ENCODE assay signal across 18 cellular contexts in the genomic region with DNA sequence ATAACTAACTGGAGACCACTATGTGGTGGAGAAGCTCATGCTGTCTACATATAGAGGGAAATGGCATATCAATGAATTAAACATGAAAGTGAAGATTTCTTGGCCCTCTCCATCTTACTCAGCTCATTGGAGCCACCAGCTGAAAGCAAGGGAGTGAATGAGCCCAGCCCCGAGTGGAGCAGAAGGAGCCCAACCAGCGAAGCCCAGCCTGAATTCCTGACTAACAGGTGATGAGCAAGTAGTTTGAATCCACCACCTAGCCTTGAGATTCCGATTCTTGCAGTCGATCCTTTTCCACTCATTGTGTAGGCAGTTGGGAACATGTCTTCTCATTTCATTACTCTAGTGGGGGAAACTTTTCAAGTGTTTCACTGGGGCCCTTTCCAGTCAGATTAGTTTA. TPM values are rescaled to one million over a fixed set of nuclear protein-coding genes. Genes with fewer than 3 reads are reported as not detected.
DNase-seq lines count a peak whose midpoint lies in the region; ATAC-seq and TF ChIP-seq lines count a peak whose summit lies in the region.
"Had no signal": no experiment of that assay in that cellular context is flagged by ENCODE, and none has a peak within 500 bp of the region (broad histone marks: within the 10 kb centered on the region; RNA-seq: fewer than 3 reads in every experiment).

No MANE protein-coding gene starts in this region.

- no peak for TF ChIP-seq POLR2A in gastroesophageal sphincter (IDR thresholded peaks at IDR 0.05)

- in situ Hi-C loops in GM13977 (cut with MboI; ENCODE audit: low pct_unique_long_range_greater_than_20kb, low sequenced_read_pairs, unreplicated experiment), result no loop called here

- H3K4me3 Mint-ChIP-seq in H9 (no peak overlapping the region), endodermal cell (no peak overlapping the region)
- H3K4me3 Mint-ChIP-seq: CD4-positive, CD25-positive, alpha-beta regulatory T cell; CD8-positive, alpha-beta memory T cell had no signal

- H3K4me1 Mint-ChIP-seq in H9 (peaks cover 30 to 47% of the 10 kb centered on the region in 2 experiments), endodermal cell (peaks cover 6% of the 10 kb centered on the region)
- H3K4me1 Mint-ChIP-seq: CD4-positive, CD25-positive, alpha-beta regulatory T cell; CD8-positive, alpha-beta memory T cell had no signal

- no peaks in the 10 kb centered on the region for H3K79me2 ChIP-seq in H9 (ENCODE audit: insufficient read depth, low read length)

- H3K79me1 ChIP-seq in H9 (ENCODE audit: insufficient read depth, low read depth, low read length, poor library complexity, severe bottlenecking) (no peaks in the 10 kb centered on the region), neuronal stem cell (ENCODE audit: low read depth, low read length) (no peaks in the 10 kb centered on the region)

- H3T11ph ChIP-seq in H9 (ENCODE audit: low read length), result no peak overlapping the region

- H3K36me3 Mint-ChIP-seq in H9 (ENCODE audit: insufficient read depth in 1 of 3, low read depth in 3 of 3) (no peaks in the 10 kb centered on the region; a peak in 1 of 7 replicates), endodermal cell (ENCODE audit: low read depth) (no peaks in the 10 kb centered on the region)
- H3K36me3 Mint-ChIP-seq: CD4-positive, CD25-positive, alpha-beta regulatory T cell; CD8-positive, alpha-beta memory T cell had no signal

- H3K9me3 Mint-ChIP-seq in H9 (no peaks in the 10 kb centered on the region), endodermal cell (no peaks in the 10 kb centered on the region)

- H4K91ac ChIP-seq in H9 (ENCODE audit: insufficient read length, low read depth, low read length) (no peak overlapping the region), neuronal stem cell (ENCODE audit: low read depth, low read length, poor library complexity) (no peak overlapping the region)

- H3K36me3 ChIP-seq in BLaER1 treated with 17β-estradiol and CSF1 and Interleukin-3, amounts not matched to agents 10 nM and 100 nM, result no peaks in the 10 kb centered on the region
- H3K36me3 ChIP-seq in endodermal cell (ENCODE audit: control insufficient read depth, insufficient read depth, low read length) (no peaks in the 10 kb centered on the region), neuronal stem cell (replicated peaks in 1 of 2; ENCODE audit: control insufficient read depth in 2 of 2, insufficient read depth in 2 of 2, low read length in 2 of 2) (no peaks in the 10 kb centered on the region), gastroesophageal sphincter (no peaks in the 10 kb centered on the region)
- H3K36me3 ChIP-seq: HAP-1 had no signal

- intact Hi-C loops in posterior cingulate gyrus (cut with DNase I), result no loop called here

- H2AK5ac ChIP-seq in H9 (ENCODE audit: insufficient read length, low read length) (no peak overlapping the region), neuronal stem cell (ENCODE audit: low read depth, low read length) (no peak overlapping the region)

- H4K5ac ChIP-seq in H9 (ENCODE audit: insufficient read length, low read depth, low read length), result no peak overlapping the region

- H2BK15ac ChIP-seq in H9 (ENCODE audit: low read depth, low read length), result no peak overlapping the region
- H2BK15ac ChIP-seq in neuronal stem cell (ENCODE audit: low read length), result no peak overlapping the region

- no peak overlapping the region for H3K4me3 ChIP-seq in BLaER1 treated with 17β-estradiol and CSF1 and Interleukin-3, amounts not matched to agents 10 nM and 100 nM
- H3K4me3 ChIP-seq in endodermal cell (ENCODE audit: low read length), result no peak overlapping the region
- no peak overlapping the region for H3K4me3 ChIP-seq in neuronal stem cell (ENCODE audit: low read length in 2 of 2)
- H3K4me3 ChIP-seq in gastroesophageal sphincter, result no peak overlapping the region
- H3K4me3 ChIP-seq: GM23248, HAP-1, K562 had no signal

- TF ChIP-seq CTCF in H9 (conservative IDR thresholded peaks at IDR 0.05) (no peak), endodermal cell (conservative IDR thresholded peaks at IDR 0.05) (no peak), gastroesophageal sphincter (IDR thresholded peaks at IDR 0.05) (no peak), GM13977 (IDR thresholded peaks at IDR 0.05; ENCODE audit: extremely low read depth, insufficient read depth, missing control alignments) (no peak)

- TF ChIP-seq EP300 in gastroesophageal sphincter (IDR thresholded peaks at IDR 0.05), result no peak

- no CpG with 5 or more reads among the region's 4 CpGs for WGBS in H9 (ENCODE audit: extremely low coverage, insufficient read length, low lambda C conversion rate)
- 86 to 93% methylated on average over 3 to 4 of the region's 4 CpGs for WGBS in endodermal cell (ENCODE audit: insufficient coverage in 1 of 2, insufficient read length in 1 of 2), 2 experiments
- no CpG with 5 or more reads among the region's 4 CpGs for WGBS in neuronal stem cell (ENCODE audit: extremely low coverage in 2 of 2, insufficient read length in 2 of 2, insufficient replicate concordance in 1 of 2), 2 donors
- 87% methylated on average over 4 of the region's 4 CpGs; no CpG with 5 or more reads in 1 of the 2 donors for WGBS in gastroesophageal sphincter (ENCODE audit: low coverage in 1 of 2), 2 donors

- no peak overlapping the region for H3K56ac ChIP-seq in H9 (ENCODE audit: insufficient read length, low read depth, low read length)

- no peaks in the 10 kb centered on the region for H3K23me2 ChIP-seq in H9 (ENCODE audit: insufficient read length, low read depth, low read length, poor library complexity, severe bottlenecking)

- no peak overlapping the region for H3K18ac ChIP-seq in H9 (ENCODE audit: insufficient read length, low read depth, low read length)
- no peak overlapping the region for H3K18ac ChIP-seq in neuronal stem cell (ENCODE audit: low read length)

- peaks cover 0 to 41% (median 25%) of the 10 kb centered on the region in 10 experiments; a peak in 15 of 20 replicates for H3K4me1 ChIP-seq in BLaER1 treated with 17β-estradiol and CSF1 and Interleukin-3, amounts not matched to agents 10 nM and 100 nM
- H3K4me1 ChIP-seq in H9 (ENCODE audit: insufficient read depth, low read length) (peaks cover 11% of the 10 kb centered on the region), endodermal cell (ENCODE audit: control insufficient read depth, insufficient read depth, low read length) (no peaks in the 10 kb centered on the region), neuronal stem cell (ENCODE audit: control insufficient read depth in 2 of 2, insufficient read depth in 1 of 2, low read depth in 1 of 2, low read length in 2 of 2) (peaks cover 4 to 11% of the 10 kb centered on the region in 2 donors), gastroesophageal sphincter (no peaks in the 10 kb centered on the region)
- H3K4me1 ChIP-seq: Caco-2, HAP-1 had no signal

- no peak overlapping the region for H3K9ac ChIP-seq in BLaER1 treated with 17β-estradiol and CSF1 and Interleukin-3, amounts not matched to agents 10 nM and 100 nM
- H3K9ac ChIP-seq in H9 (ENCODE audit: extremely low read depth, insufficient read length, low read length), result no peak overlapping the region
- H3K9ac ChIP-seq in endodermal cell (ENCODE audit: extremely low read depth, low read length, poor library complexity, severe bottlenecking), result no peak overlapping the region
- H3K9ac ChIP-seq in neuronal stem cell (ENCODE audit: low read depth, low read length, poor library complexity), result no peak overlapping the region
- H3K9ac ChIP-seq: GM23248 had no signal

- H3K4ac ChIP-seq in H9 (ENCODE audit: low read depth, low read length), result no peak overlapping the region
- H3K4ac ChIP-seq in neuronal stem cell (ENCODE audit: low read length), result no peak overlapping the region

- H2BK12ac ChIP-seq in H9 (ENCODE audit: insufficient read length, low read depth, low read length), result no peak overlapping the region
- no peak overlapping the region for H2BK12ac ChIP-seq in neuronal stem cell (ENCODE audit: low read length)

- H2BK120ac ChIP-seq in H9 (ENCODE audit: low read depth, low read length, poor library complexity, severe bottlenecking), result no peak overlapping the region
- no peak overlapping the region for H2BK120ac ChIP-seq in neuronal stem cell (ENCODE audit: low read depth, low read length)

- H3K4me2 ChIP-seq in BLaER1 treated with 17β-estradiol and CSF1 and Interleukin-3, amounts not matched to agents 10 nM and 100 nM, result peak overlapping the region in 8 of 11 experiments; percentile 5 to 71 (median 63); a peak in 15 of 22 replicates
- H3K4me2 ChIP-seq in H9 (ENCODE audit: insufficient read depth, insufficient read length, low read length) (no peak overlapping the region), neuronal stem cell (ENCODE audit: insufficient read depth, low read length, poor library complexity, severe bottlenecking) (no peak overlapping the region)

- H2BK5ac ChIP-seq in H9 (ENCODE audit: insufficient read length, low read length) (no peak overlapping the region), neuronal stem cell (ENCODE audit: low read length) (no peak overlapping the region)

- H2AFZ ChIP-seq in H9 (ENCODE audit: low read length) (no peak overlapping the region), neuronal stem cell (ENCODE audit: low read length) (peak overlapping the region; percentile 32)
- H2AFZ ChIP-seq: GM23248 had no signal

- no peak for ATAC-seq in gastroesophageal sphincter
- ATAC-seq: K562 had no signal

- H3K27me3 ChIP-seq in BLaER1 treated with 17β-estradiol and CSF1 and Interleukin-3, amounts not matched to agents 10 nM and 100 nM, result peaks cover 0 to 14% (median 9%) of the 10 kb centered on the region in 11 experiments; a peak in 8 of 22 replicates
- H3K27me3 ChIP-seq in H9 (ENCODE audit: insufficient read depth, low read length), result no peaks in the 10 kb centered on the region
- no peaks in the 10 kb centered on the region for H3K27me3 ChIP-seq in endodermal cell (ENCODE audit: control insufficient read depth, insufficient read depth, low read length, poor library complexity, severe bottlenecking)
- H3K27me3 ChIP-seq in neuronal stem cell (ENCODE audit: control insufficient read depth in 3 of 3, insufficient read depth in 3 of 3, low read depth in 1 of 3, low read length in 3 of 3), result no peaks in the 10 kb centered on the region
- H3K27me3 ChIP-seq in gastroesophageal sphincter, result no peaks in the 10 kb centered on the region

- H3K27me3 Mint-ChIP-seq in H9 (ENCODE audit: low read depth) (no peaks in the 10 kb centered on the region), endodermal cell (ENCODE audit: insufficient read depth) (no peaks in the 10 kb centered on the region)
- H3K27me3 Mint-ChIP-seq: CD4-positive, CD25-positive, alpha-beta regulatory T cell had no signal

- H2BK20ac ChIP-seq in H9 (ENCODE audit: low read depth, low read length, poor library complexity, severe bottlenecking), result no peak overlapping the region

- H4K8ac ChIP-seq in H9 (replicated peaks; ENCODE audit: insufficient read length, low read depth, low read length) (no peak overlapping the region), neuronal stem cell (ENCODE audit: low read depth, low read length) (no peak overlapping the region)

- H3K27ac Mint-ChIP-seq in H9 (no peak overlapping the region), endodermal cell (no peak overlapping the region)
- H3K27ac Mint-ChIP-seq: CD4-positive, CD25-positive, alpha-beta regulatory T cell; CD8-positive, alpha-beta memory T cell had no signal

- H3K23ac ChIP-seq in H9 (ENCODE audit: insufficient read length, low read depth, low read length), result no peak overlapping the region
- H3K23ac ChIP-seq in neuronal stem cell (ENCODE audit: low read depth, low read length, poor library complexity), result no peak overlapping the region

- no peaks in the 10 kb centered on the region; a peak in 1 of 22 replicates for H4K20me1 ChIP-seq in BLaER1 treated with 17β-estradiol and CSF1 and Interleukin-3, amounts not matched to agents 10 nM and 100 nM
- H4K20me1 ChIP-seq in H9 (ENCODE audit: control insufficient read depth, insufficient read depth, insufficient read length), result no peaks in the 10 kb centered on the region

- H3K27ac ChIP-seq in BLaER1 treated with 17β-estradiol and CSF1 and Interleukin-3, amounts not matched to agents 10 nM and 100 nM, result no peak overlapping the region
- H3K27ac ChIP-seq in H9 (ENCODE audit: insufficient read length, low read depth, low read length), result no peak overlapping the region
- H3K27ac ChIP-seq in endodermal cell (ENCODE audit: low read depth, low read length), result no peak overlapping the region
- no peak overlapping the region for H3K27ac ChIP-seq in neuronal stem cell (replicated peaks; ENCODE audit: low read length)
- no peak overlapping the region for H3K27ac ChIP-seq in gastroesophageal sphincter
- H3K27ac ChIP-seq: GM23248 had no signal

- H3K14ac ChIP-seq in H9 (ENCODE audit: insufficient read depth, low read length), result no peak overlapping the region
- H3K14ac ChIP-seq in neuronal stem cell (ENCODE audit: low read length), result no peak overlapping the region

- H3K9me3 ChIP-seq in BLaER1 treated with 17β-estradiol and CSF1 and Interleukin-3, amounts not matched to agents 10 nM and 100 nM (replicated peaks in 1 of 11), result 0 out of 22 replicates have a peak, but pooled peaks cover 0 to 2% (median 0%) of the 10 kb centered on the region in 11 experiments
- no peaks in the 10 kb centered on the region for H3K9me3 ChIP-seq in H9 (ENCODE audit: control insufficient read depth, low read depth, low read length)
- H3K9me3 ChIP-seq in endodermal cell (ENCODE audit: control insufficient read depth, low read length), result no peaks in the 10 kb centered on the region
- H3K9me3 ChIP-seq in neuronal stem cell (replicated peaks in 1 of 2; ENCODE audit: control insufficient read depth in 2 of 2, insufficient read depth in 1 of 2, low read depth in 1 of 2, low read length in 2 of 2), result no peaks in the 10 kb centered on the region
- no peaks in the 10 kb centered on the region for H3K9me3 ChIP-seq in gastroesophageal sphincter
- H3K9me3 ChIP-seq: Caco-2, HAP-1 had no signal

- DNase-seq in H9, result peak; percentile 34
- peak; percentile 65 for DNase-seq in endodermal cell
- DNase-seq in neuronal stem cell (ENCODE audit: low spot score), result no peak
- no peak for DNase-seq in posterior cingulate gyrus
- DNase-seq in stimulated activated CD4-positive, alpha-beta T cell treated with anti-CD3 and anti-CD28 coated beads, Interleukin-4, amount 100 ng/mL, for 4 hours, result no peak
- DNase-seq in GM13977 (ENCODE audit: low spot score), result no peak
- DNase-seq: 8988T; C1 segment of cervical spinal cord; Caco-2; CD4-positive, CD25-positive, alpha-beta regulatory T cell; CD8-positive, alpha-beta memory T cell; GDM1; GM23248; IMR-90 had no signal

RNA-seq across cellular contexts. Expression of gene ST6GALNAC3, which starts 18.6 kb away (rescaled TPM):
- total RNA-seq in H9 (2021) (10.7 and 11.2 TPM in 2 replicates), endodermal cell (1 to 10 TPM; 6.3 to 7.6 TPM), gastroesophageal sphincter (10 to 100 TPM in 1 of 4 donors, 1 to 10 TPM in 3; 2.8 to 10.6 (median 3.3) TPM)
- 16.9 TPM for polyA plus RNA-seq in endodermal cell (2013, experiment 1 of 2)
- 15.1 TPM for polyA plus RNA-seq in endodermal cell (2013, experiment 2 of 2)
- 9.0 TPM for polyA plus RNA-seq in neuronal stem cell (2013, experiment 1 of 2)
- polyA plus RNA-seq in neuronal stem cell (2013, experiment 2 of 2), result 9.5 TPM
- total RNA-seq: GM23248 had no signal
- polyA plus RNA-seq: GM23248, K562 had no signal

Comparison
In these comparisons a context has a peak if more than half of its experiments do, and no peak if none do; other contexts are left out.
1. H3K4me2 ChIP-seq: peak in BLaER1 treated with 17β-estradiol and CSF1 and Interleukin-3, amounts not matched to agents 10 nM and 100 nM (8 of 11); none in H9 (single experiment) and neuronal stem cell (single experiment).
2. DNase-seq: peak in H9 (single experiment) and endodermal cell (single experiment); none in neuronal stem cell (single experiment), posterior cingulate gyrus (0 of 10), stimulated activated CD4-positive, alpha-beta T cell treated with anti-CD3 and anti-CD28 coated beads, Interleukin-4, amount 100 ng/mL, for 4 hours (0 of 2) and GM13977 (single experiment).